1 cellular context compared by ENCODE assay signal in the genomic region with DNA sequence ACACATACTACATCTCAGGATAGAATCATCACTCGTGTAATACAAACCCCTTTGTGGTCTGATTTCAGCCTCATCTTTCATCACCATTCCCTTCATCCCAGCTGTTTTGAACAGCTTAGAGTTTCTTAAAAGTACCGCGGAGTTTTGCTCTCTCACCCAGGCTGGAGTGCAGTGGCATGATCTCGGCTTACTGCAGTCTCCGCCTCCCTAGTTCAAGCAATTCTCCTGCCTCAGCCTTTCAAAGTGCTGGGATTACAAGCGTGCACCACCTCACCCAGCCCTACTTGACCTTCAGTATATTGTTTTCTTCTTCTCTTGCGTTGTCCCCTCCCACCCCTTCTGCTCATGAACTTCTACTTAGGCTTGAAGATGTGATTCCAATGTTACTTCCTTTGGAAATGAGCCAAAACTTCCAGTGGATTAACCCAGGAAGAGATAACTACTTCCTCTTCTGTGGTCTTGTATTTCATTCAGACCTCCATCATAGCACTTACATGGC.
TF ChIP-seq lines count a peak whose summit lies in the region.

No MANE protein-coding gene starts in this region.

TF ChIP-seq in SK-N-SH, 30 proteins besides CTCF, POLR2A, EP300 and RAD21:
- TF ChIP-seq JUND (IDR thresholded peaks at IDR 0.05) (no peak), TAF1 (IDR thresholded peaks at IDR 0.05; ENCODE audit: borderline replicate concordance, low read depth, low read length) (no peak), MEF2A (IDR thresholded peaks at IDR 0.05; ENCODE audit: borderline replicate concordance, low read depth) (no peak), ELF1 (IDR thresholded peaks at IDR 0.05) (no peak), FOXJ3 (CRISPR knock-in tag; IDR thresholded peaks at IDR 0.05) (no peak), TCF12 (IDR thresholded peaks at IDR 0.05) (no peak), GABPA (IDR thresholded peaks at IDR 0.05; ENCODE audit: low read depth) (no peak), PBX3 (IDR thresholded peaks at IDR 0.05) (no peak), NRF1 (IDR thresholded peaks at IDR 0.05; ENCODE audit: low read depth, low read length) (no peak), RXRA (IDR thresholded peaks at IDR 0.05; ENCODE audit: borderline replicate concordance, low read depth) (no peak), NFIC (IDR thresholded peaks at IDR 0.05; ENCODE audit: borderline replicate concordance) (no peak), FOXM1 (IDR thresholded peaks at IDR 0.05; ENCODE audit: low read depth) (no peak), MXI1 (IDR thresholded peaks at IDR 0.05; ENCODE audit: low read depth, low read length) (no peak), POLR2AphosphoS5 (IDR thresholded peaks at IDR 0.05; ENCODE audit: low read depth, low read length) (no peak), MAX (IDR thresholded peaks at IDR 0.05; ENCODE audit: low read depth) (no peak), RFX5 (IDR thresholded peaks at IDR 0.05; ENCODE audit: low read length) (no peak), RCOR1 (IDR thresholded peaks at IDR 0.05; ENCODE audit: low read length) (no peak), TEAD4 (IDR thresholded peaks at IDR 0.05; ENCODE audit: borderline replicate concordance, insufficient read depth) (no peak)
- TF ChIP-seq, protein P1, sequence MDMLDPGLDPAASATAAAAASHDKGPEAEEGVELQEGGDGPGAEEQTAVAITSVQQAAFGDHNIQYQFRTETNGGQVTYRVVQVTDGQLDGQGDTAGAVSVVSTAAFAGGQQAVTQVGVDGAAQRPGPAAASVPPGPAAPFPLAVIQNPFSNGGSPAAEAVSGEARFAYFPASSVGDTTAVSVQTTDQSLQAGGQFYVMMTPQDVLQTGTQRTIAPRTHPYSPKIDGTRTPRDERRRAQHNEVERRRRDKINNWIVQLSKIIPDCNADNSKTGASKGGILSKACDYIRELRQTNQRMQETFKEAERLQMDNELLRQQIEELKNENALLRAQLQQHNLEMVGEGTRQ (IDR thresholded peaks at IDR 0.05; ENCODE audit: borderline replicate concordance, low read depth, low read length), result no peak
